8 cellular contexts compared by ENCODE assay signal in the genomic region with DNA sequence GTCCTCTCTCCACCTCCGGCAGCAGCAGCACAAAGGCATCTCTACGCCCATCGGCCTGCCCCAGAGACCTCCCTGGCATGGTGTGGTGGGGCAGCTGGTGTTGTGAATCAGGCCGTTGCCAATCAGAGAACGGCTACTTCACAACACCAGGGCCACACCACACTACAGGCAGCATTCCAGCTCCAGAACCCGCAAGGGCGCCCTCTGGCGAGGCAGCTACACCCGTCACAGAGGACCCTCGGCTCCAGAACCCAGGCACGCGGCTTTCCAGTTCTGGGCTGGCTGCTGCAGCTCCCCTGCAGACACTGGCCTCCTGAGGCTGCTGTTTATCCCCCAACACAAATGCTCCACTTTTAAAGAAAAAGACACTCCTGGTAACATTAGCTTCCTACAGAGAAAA.
DNase-seq lines count a peak whose midpoint lies in the region; ATAC-seq and TF ChIP-seq lines count a peak whose summit lies in the region.

No MANE protein-coding gene starts in this region.

- POLR2A ChIA-PET in activated CD8-positive, alpha-beta T cell treated with anti-CD3 and anti-CD28 coated beads for 36 hours (lab: Charles Lee), result interaction anchor here (0.6 kb wide), 1 partner anchor 333 kb away, joined by 3 read pairs; no protein-coding TSS in a partner anchor
- POLR2A ChIA-PET in activated CD8-positive, alpha-beta T cell treated with anti-CD3 and anti-CD28 coated beads, Interleukin-2, amount 10 ng/mL, durations not matched to agents 7 days and 5 days (lab: Charles Lee), result no interaction called here
- POLR2A ChIA-PET in PC-3 (lab: Charles Lee; ENCODE audit: unreplicated experiment), result no interaction called here

- H4K20me1 ChIP-seq in PC-3 (ENCODE audit: low read length), result no peaks in the 10 kb centered on the region
- H4K20me1 ChIP-seq in osteoblast (ENCODE audit: insufficient read depth, low read length), result no peaks in the 10 kb centered on the region

- H3K4me1 ChIP-seq in PC-3 (ENCODE audit: insufficient read depth, low read length) (peaks cover 6% of the 10 kb centered on the region; the same call in 1 of the 2 replicates), osteoblast (ENCODE audit: insufficient read depth, low read length) (no peaks in the 10 kb centered on the region)

- H3K36me3 Mint-ChIP-seq in activated CD8-positive, alpha-beta T cell treated with anti-CD3 and anti-CD28 coated beads for 36 hours (ENCODE audit: low read depth), result no peaks in the 10 kb centered on the region
- no peaks in the 10 kb centered on the region for H3K36me3 Mint-ChIP-seq in activated CD8-positive, alpha-beta T cell treated with anti-CD3 and anti-CD28 coated beads, Interleukin-2, amount 10 ng/mL, durations not matched to agents 7 days and 5 days (ENCODE audit: low read depth)

- H3K4me3 Mint-ChIP-seq in activated CD8-positive, alpha-beta T cell treated with anti-CD3 and anti-CD28 coated beads for 36 hours, result no peak overlapping the region
- no peak overlapping the region for H3K4me3 Mint-ChIP-seq in activated CD8-positive, alpha-beta T cell treated with anti-CD3 and anti-CD28 coated beads, Interleukin-2, amount 10 ng/mL, durations not matched to agents 7 days and 5 days

- H3K27ac ChIP-seq in PC-3 (ENCODE audit: low read length), result no peak overlapping the region
- no peak overlapping the region for H3K27ac ChIP-seq in osteoblast (ENCODE audit: low read depth, low read length)

- no peaks in the 10 kb centered on the region for H3K4me1 Mint-ChIP-seq in activated CD8-positive, alpha-beta T cell treated with anti-CD3 and anti-CD28 coated beads for 36 hours (ENCODE audit: low read depth)
- H3K4me1 Mint-ChIP-seq in activated CD8-positive, alpha-beta T cell treated with anti-CD3 and anti-CD28 coated beads, Interleukin-2, amount 10 ng/mL, durations not matched to agents 7 days and 5 days (ENCODE audit: low read depth), result peaks cover 18% of the 10 kb centered on the region

- H3K79me2 ChIP-seq in PC-3 (ENCODE audit: low read length), result no peaks in the 10 kb centered on the region
- H3K79me2 ChIP-seq in osteoblast (ENCODE audit: insufficient read depth, low read length), result no peaks in the 10 kb centered on the region

- H3K9me3 Mint-ChIP-seq in activated CD8-positive, alpha-beta T cell treated with anti-CD3 and anti-CD28 coated beads for 36 hours, result no peaks in the 10 kb centered on the region
- no peaks in the 10 kb centered on the region for H3K9me3 Mint-ChIP-seq in activated CD8-positive, alpha-beta T cell treated with anti-CD3 and anti-CD28 coated beads, Interleukin-2, amount 10 ng/mL, durations not matched to agents 7 days and 5 days (ENCODE audit: insufficient read depth)

- no peaks in the 10 kb centered on the region for H3K9me3 ChIP-seq in PC-3 (ENCODE audit: low read length)
- H3K9me3 ChIP-seq in osteoblast (ENCODE audit: low read depth, low read length), result no peaks in the 10 kb centered on the region

- H3K36me3 ChIP-seq in PC-3 (ENCODE audit: low read depth, low read length) (no peaks in the 10 kb centered on the region), osteoblast (ENCODE audit: insufficient read depth, low read length) (no peaks in the 10 kb centered on the region)

- DNase-seq in activated CD8-positive, alpha-beta T cell treated with anti-CD3 and anti-CD28 coated beads for 36 hours, result peak; percentile 65
- no peak for DNase-seq in activated CD8-positive, alpha-beta T cell treated with anti-CD3 and anti-CD28 coated beads, Interleukin-2, amount 10 ng/mL, durations not matched to agents 7 days and 5 days
- DNase-seq in PC-3 (peak; percentile 15), choroid plexus epithelial cell (ENCODE audit: low read depth) (peak; percentile 51), osteoblast (ENCODE audit: insufficient read length, low spot score, missing footprints) (peak; percentile 81), NCI-H2227 treated with DMSO at 0.1 percent for 48 hours (lab: John Stamatoyannopoulos, UW) (no peak), glomerular visceral epithelial cell (ENCODE audit: extremely low spot score) (no peak)

- intact Hi-C loops in activated CD8-positive, alpha-beta T cell treated with anti-CD3 and anti-CD28 coated beads for 36 hours (cut with micrococcal nuclease), result no loop called here
- intact Hi-C loops in PC-3 (cut with micrococcal nuclease), result no loop called here

- H3K9ac ChIP-seq in PC-3 (ENCODE audit: low read length), result no peak overlapping the region

- BruUV-seq in PC-3 (replicated peaks; lab: Mats Ljungman, UMichigan), result no TSS peak

- CTCF ChIA-PET in activated CD8-positive, alpha-beta T cell treated with anti-CD3 and anti-CD28 coated beads for 36 hours (lab: Charles Lee), result interaction anchor here (0.8 to 2.1 kb wide), 6 partner anchors 8 to 258 kb away, joined by 3 to 6 read pairs (median 4); no protein-coding TSS in a partner anchor
- CTCF ChIA-PET in activated CD8-positive, alpha-beta T cell treated with anti-CD3 and anti-CD28 coated beads, Interleukin-2, amount 10 ng/mL, durations not matched to agents 7 days and 5 days (lab: Charles Lee), result interaction anchor here (0.7 to 1.2 kb wide), 2 partner anchors 14 to 258 kb away, joined by 3 read pairs; no protein-coding TSS in a partner anchor
- CTCF ChIA-PET in PC-3 (lab: Charles Lee), result no interaction called here

- H3F3A ChIP-seq in PC-3 (ENCODE audit: low read length, unreplicated experiment), result no peaks in the 10 kb centered on the region

- no peak overlapping the region for H3K4me2 ChIP-seq in PC-3 (ENCODE audit: low read length)
- H3K4me2 ChIP-seq in osteoblast (ENCODE audit: insufficient read depth, low read length), result no peak overlapping the region

- H3K27me3 ChIP-seq in PC-3 (ENCODE audit: low read length) (no peaks in the 10 kb centered on the region), osteoblast (ENCODE audit: insufficient read depth, low read length) (no peaks in the 10 kb centered on the region)

- no peaks in the 10 kb centered on the region for H3K9me2 ChIP-seq in PC-3 (replicated peaks; ENCODE audit: low read length)

- no peak overlapping the region for H2AFZ ChIP-seq in PC-3 (ENCODE audit: low read length)
- no peak overlapping the region for H2AFZ ChIP-seq in osteoblast (ENCODE audit: low read length)

- H3K27ac Mint-ChIP-seq in activated CD8-positive, alpha-beta T cell treated with anti-CD3 and anti-CD28 coated beads for 36 hours, result no peak overlapping the region
- no peak overlapping the region for H3K27ac Mint-ChIP-seq in activated CD8-positive, alpha-beta T cell treated with anti-CD3 and anti-CD28 coated beads, Interleukin-2, amount 10 ng/mL, durations not matched to agents 7 days and 5 days

- ATAC-seq in activated CD8-positive, alpha-beta T cell treated with anti-CD3 and anti-CD28 coated beads for 36 hours, result peak; percentile 60
- ATAC-seq in activated CD8-positive, alpha-beta T cell treated with anti-CD3 and anti-CD28 coated beads, Interleukin-2, amount 10 ng/mL, durations not matched to agents 7 days and 5 days, result no peak
- ATAC-seq in PC-3, result no peak; the same call in 1 of the 2 replicates
- no peak for ATAC-seq in GM18505 (IDR thresholded peaks at IDR 0.05; ENCODE audit: unreplicated experiment)

- TF ChIP-seq POLR2A in GM18505 (IDR thresholded peaks at IDR 0.05; ENCODE audit: borderline replicate concordance, extremely low read depth, insufficient read depth, insufficient read length), result no peak

- TF ChIP-seq CTCF in activated CD8-positive, alpha-beta T cell treated with anti-CD3 and anti-CD28 coated beads for 36 hours (IDR thresholded peaks at IDR 0.05), result peak; percentile 62
- peak; percentile 40; the same call in 1 of the 2 replicates for TF ChIP-seq CTCF in PC-3 (conservative IDR thresholded peaks at IDR 0.05; ENCODE audit: low read depth, low read length)
- peak; percentile 72 for TF ChIP-seq CTCF in choroid plexus epithelial cell (conservative IDR thresholded peaks at IDR 0.05; ENCODE audit: low read depth, low read length)
- TF ChIP-seq CTCF in osteoblast (IDR thresholded peaks at IDR 0.05; ENCODE audit: extremely low read depth, low read depth, low read length), result peak; percentile 46

- peaks cover 23% of the 10 kb centered on the region for H3K27me3 Mint-ChIP-seq in activated CD8-positive, alpha-beta T cell treated with anti-CD3 and anti-CD28 coated beads for 36 hours
- H3K27me3 Mint-ChIP-seq in activated CD8-positive, alpha-beta T cell treated with anti-CD3 and anti-CD28 coated beads, Interleukin-2, amount 10 ng/mL, durations not matched to agents 7 days and 5 days (ENCODE audit: low read depth), result peaks cover 26% of the 10 kb centered on the region

- H3K4me3 ChIP-seq in PC-3 (ENCODE audit: low read length) (no peak overlapping the region), choroid plexus epithelial cell (ENCODE audit: low read depth, low read length) (no peak overlapping the region), osteoblast (ENCODE audit: insufficient read depth, low read length) (no peak overlapping the region)

Comparison
In these comparisons a context has a peak if more than half of its experiments do, and no peak if none do; other contexts are left out.
1. DNase-seq: peak in activated CD8-positive, alpha-beta T cell treated with anti-CD3 and anti-CD28 coated beads for 36 hours (single experiment), PC-3 (single experiment), choroid plexus epithelial cell (single experiment) and osteoblast (single experiment); none in activated CD8-positive, alpha-beta T cell treated with anti-CD3 and anti-CD28 coated beads, Interleukin-2, amount 10 ng/mL, durations not matched to agents 7 days and 5 days (single experiment), NCI-H2227 treated with DMSO at 0.1 percent for 48 hours (single experiment) and glomerular visceral epithelial cell (single experiment).
2. Peak in every context shown above with its lines, with median percentiles within 50 percentile points of each other: CTCF ChIP-seq.